Comparison of ENCODE assay signal across 8 cellular contexts in genomic region chr9:109117856-109118801, GRCh38. TPM values are rescaled to one million over a fixed set of nuclear protein-coding genes. Genes with fewer than 3 reads are reported as not detected.
DNase-seq lines count a peak whose midpoint lies in the region; ATAC-seq and TF ChIP-seq lines count a peak whose summit lies in the region.

No MANE protein-coding gene starts in this region.

- H3K27me3 Mint-ChIP-seq in neural progenitor cell (ENCODE audit: insufficient read depth, low read depth), result no peaks in the 10 kb centered on the region

- ATAC-seq in sciatic nerve, result no peak

- peaks cover 60% of the 10 kb centered on the region for H4K20me1 ChIP-seq in neural progenitor cell (ENCODE audit: low read depth)

- no peak overlapping the region for H3K27ac ChIP-seq in neural progenitor cell

- H3K9ac ChIP-seq in neural progenitor cell, result peak overlapping the region; percentile 87

- H3K79me2 ChIP-seq in neural progenitor cell (ENCODE audit: low read depth), result peaks cover 67% of the 10 kb centered on the region

- peak overlapping the region; percentile 96 for H3K4me2 ChIP-seq in neural progenitor cell

- DNase-seq in EH (ENCODE audit: low read depth), result peak; percentile 81
- peak; percentile 47 for DNase-seq in NCI-H748 (lab: John Stamatoyannopoulos, UW; ENCODE audit: unreplicated experiment)
- DNase-seq in activated CD8-positive, alpha-beta memory T cell treated with anti-CD3 and anti-CD28 coated beads, Interleukin-2, amount 50 U/mL, for 48 hours, result peak; percentile 57
- DNase-seq in fibroblast of gingiva (ENCODE audit: low read depth), result peak; percentile 60
- peak; percentile 61 for DNase-seq in neural progenitor cell (ENCODE audit: low spot score)
- no peak for DNase-seq in NCI-H1694 (lab: John Stamatoyannopoulos, UW)
- no peak for DNase-seq in posterior vena cava (ENCODE audit: low spot score)
- DNase-seq in sciatic nerve (ENCODE audit: low spot score), result no peak

- H3K27me3 ChIP-seq in neural progenitor cell, result no peaks in the 10 kb centered on the region

- H3K4me3 Mint-ChIP-seq in neural progenitor cell, result peak overlapping the region; percentile 99

- H3K9me3 Mint-ChIP-seq in neural progenitor cell, result no peaks in the 10 kb centered on the region

- TF ChIP-seq CTCF in neural progenitor cell (IDR thresholded peaks at IDR 0.05), result no peak

- H3F3A ChIP-seq in neural progenitor cell (ENCODE audit: low read depth), result peaks cover 5% of the 10 kb centered on the region

- H3K27ac Mint-ChIP-seq in neural progenitor cell, result peak overlapping the region; percentile 72

- H3K36me3 Mint-ChIP-seq in neural progenitor cell, result peaks cover 7% of the 10 kb centered on the region

- intact Hi-C loops in posterior vena cava (cut with DNase I), result loop anchor here in 1 of 2 donors (2.0 kb wide), 1 partner anchor 89 kb away; no protein-coding TSS in a partner anchor
- intact Hi-C loops in sciatic nerve (cut with DNase I), result no loop called here

- H3K36me3 ChIP-seq in neural progenitor cell, result no peaks in the 10 kb centered on the region

- peaks cover 22% of the 10 kb centered on the region for H3K4me1 ChIP-seq in neural progenitor cell

- H3K4me3 ChIP-seq in neural progenitor cell, result peak overlapping the region; percentile 87

- H3K4me1 Mint-ChIP-seq in neural progenitor cell, result peaks cover 38% of the 10 kb centered on the region

- no peak overlapping the region for H2AFZ ChIP-seq in neural progenitor cell (replicated peaks)

- H3K9me3 ChIP-seq in neural progenitor cell (ENCODE audit: low read depth), result no peaks in the 10 kb centered on the region

RNA-seq across cellular contexts. Expression of gene TMEM245, which starts 1.6 kb away (rescaled TPM):
- total RNA-seq in neural progenitor cell (ENCODE audit: low replicate concordance) (65.9 and 85.3 TPM in 2 replicates), posterior vena cava (10 to 100 TPM; 44.9 to 52.3 TPM), sciatic nerve (92.6 TPM)

RNA-seq across cellular contexts. Expression of gene FRRS1L, which starts 48.9 kb away (rescaled TPM):
- total RNA-seq in neural progenitor cell (ENCODE audit: low replicate concordance) (4.3 and 13.3 TPM in 2 replicates), posterior vena cava (1 to 10 TPM in 1 of 2 donors, under 1 TPM in 1; 0.97 to 2.6 TPM), sciatic nerve (12.8 TPM)

Comparison
In these comparisons a context has a peak if more than half of its experiments do, and no peak if none do; other contexts are left out.
1. DNase-seq: peak in EH (single experiment), NCI-H748 (single experiment), activated CD8-positive, alpha-beta memory T cell treated with anti-CD3 and anti-CD28 coated beads, Interleukin-2, amount 50 U/mL, for 48 hours (single experiment), fibroblast of gingiva (single experiment) and neural progenitor cell (single experiment); none in NCI-H1694 (single experiment), posterior vena cava (single experiment) and sciatic nerve (single experiment).